8 cellular contexts compared by ENCODE assay signal in the genomic region with DNA sequence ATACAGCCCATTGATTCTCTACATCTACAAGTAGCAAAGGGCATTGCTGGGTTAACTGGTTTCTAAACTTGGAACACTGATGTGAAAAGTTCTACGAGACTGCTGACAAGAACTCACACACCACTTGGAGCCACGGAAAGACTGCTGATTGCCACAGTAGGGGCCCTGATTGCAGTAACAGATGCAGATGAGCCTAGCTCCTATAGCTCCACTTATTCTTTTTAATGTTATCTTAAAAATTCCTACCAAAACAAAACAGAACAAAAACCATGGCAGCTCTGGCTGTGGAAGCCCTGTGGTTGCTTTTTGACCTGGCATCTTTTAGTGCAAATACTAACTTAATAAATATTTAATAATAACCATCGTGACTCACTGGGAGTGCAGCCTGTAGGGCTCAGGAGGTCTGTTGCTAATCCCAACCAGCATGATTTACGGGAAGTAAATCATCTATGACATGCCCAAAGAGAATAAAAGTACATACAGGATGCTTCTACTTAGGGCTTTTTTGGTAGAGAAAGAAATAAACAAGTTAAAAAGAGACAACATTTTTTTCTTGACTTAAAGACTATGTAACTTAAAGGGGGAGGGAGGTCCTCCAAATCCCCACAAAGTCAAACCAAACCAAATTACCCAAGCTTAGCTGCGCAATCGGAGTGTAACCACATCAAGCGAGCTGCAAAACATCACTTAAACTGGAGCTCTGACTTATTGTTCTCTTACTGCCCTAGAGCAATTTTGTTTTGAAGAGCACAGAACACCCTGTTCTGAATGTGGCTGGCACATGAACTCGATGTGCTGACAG.
DNase-seq lines count a peak whose midpoint lies in the region; ATAC-seq, FAIRE-seq and TF ChIP-seq lines count a peak whose summit lies in the region.

No MANE protein-coding gene starts in this region.

- peak overlapping the region; percentile 77 to 81 for H3K27ac ChIP-seq in A549
- peak overlapping the region; percentile 84 to 98 for H3K27ac ChIP-seq in lung (ENCODE audit: low read depth in 1 of 2, low read length in 1 of 2)

- peaks cover 28% of the 10 kb centered on the region for H3K4me1 Mint-ChIP-seq in WTC11
- H3K4me1 Mint-ChIP-seq in dendritic cell treated with granulocyte-macrophage colony-stimulating factor and Interleukin-4, amounts not matched to agents 40 ng/mL and 50 ng/mL, for 4 days (ENCODE audit: low read depth) = peaks cover 41% of the 10 kb centered on the region

- no peak for TF ChIP-seq POLR2A in A549 (IDR thresholded peaks at IDR 0.05; ENCODE audit: low read length)

- WGBS in A549 (ENCODE audit: missing lambda C conversion rate) = 4% methylated on average over 8 of the region's 8 CpGs
- WGBS in lung, 2 donors = 9 to 16% methylated on average over 8 of the region's 8 CpGs

- H3K9me3 Mint-ChIP-seq in WTC11 = 0 out of 2 replicates have a peak, but pooled peaks cover 3% of the 10 kb centered on the region
- H3K9me3 Mint-ChIP-seq in dendritic cell treated with granulocyte-macrophage colony-stimulating factor and Interleukin-4, amounts not matched to agents 40 ng/mL and 50 ng/mL, for 4 days = no peaks in the 10 kb centered on the region

- no peaks in the 10 kb centered on the region for H3K27me3 ChIP-seq in lung (ENCODE audit: control insufficient read depth, insufficient read depth)

- H3K27ac Mint-ChIP-seq in WTC11 = peak overlapping the region; percentile 78
- H3K27ac Mint-ChIP-seq in dendritic cell treated with granulocyte-macrophage colony-stimulating factor and Interleukin-4, amounts not matched to agents 40 ng/mL and 50 ng/mL, for 4 days = no peak overlapping the region

- ATAC-seq in A549 = peak; percentile 87 to 89
- ATAC-seq in WTC11 = peak; percentile 78
- peak; percentile 73 for ATAC-seq in lung (ENCODE audit: insufficient read depth, low FRiP score)
- ATAC-seq in HG03280 (IDR thresholded peaks at IDR 0.05; ENCODE audit: unreplicated experiment) = no peak

- H3K4me1 ChIP-seq in A549 = peaks cover 47% of the 10 kb centered on the region
- H3K4me1 ChIP-seq in lung (ENCODE audit: control insufficient read depth in 2 of 2, insufficient read depth in 2 of 2, low read length in 2 of 2) = peaks cover 9 to 27% of the 10 kb centered on the region in 2 donors

- H3K9me3 ChIP-seq in A549 = no peaks in the 10 kb centered on the region
- H3K9me3 ChIP-seq in lung (ENCODE audit: control insufficient read depth in 2 of 2, insufficient read depth in 1 of 2, low read length in 1 of 2) = no peaks in the 10 kb centered on the region

- intact Hi-C loops in dendritic cell treated with granulocyte-macrophage colony-stimulating factor and Interleukin-4, amounts not matched to agents 40 ng/mL and 50 ng/mL, for 4 days (cut with micrococcal nuclease) = no loop called here

- H3K4me2 ChIP-seq in A549 = peak overlapping the region; percentile 90

- H3K4me3 Mint-ChIP-seq in WTC11 = no peak overlapping the region
- H3K4me3 Mint-ChIP-seq in dendritic cell treated with granulocyte-macrophage colony-stimulating factor and Interleukin-4, amounts not matched to agents 40 ng/mL and 50 ng/mL, for 4 days = peak overlapping the region; percentile 34

- peaks cover 8 to 12% of the 10 kb centered on the region in 2 donors for H3K36me3 ChIP-seq in lung (ENCODE audit: control insufficient read depth in 2 of 2, insufficient read depth in 2 of 2, low read length in 2 of 2)

- H3K27me3 Mint-ChIP-seq in WTC11 (ENCODE audit: low read depth) = no peaks in the 10 kb centered on the region
- no peaks in the 10 kb centered on the region for H3K27me3 Mint-ChIP-seq in dendritic cell treated with granulocyte-macrophage colony-stimulating factor and Interleukin-4, amounts not matched to agents 40 ng/mL and 50 ng/mL, for 4 days

- TF ChIP-seq EP300 in A549 (IDR thresholded peaks at IDR 0.05) = 0 out of 5 replicates have a peak, but pooled peaks of 1 of the 2 experiments have one; percentile 33

- CTCF ChIA-PET in A549 (lab: Yijun Ruan, JAX) (interaction anchor here (0.9 to 2.1 kb wide), 6 partner anchors 11 to 137 kb away, joined by 3 to 7 read pairs (median 5); no protein-coding TSS in a partner anchor), WTC11 (lab: Charles Lee) (interaction anchor here (0.6 to 3.8 kb wide), 10 partner anchors 10 to 162 kb away, joined by 3 to 17 read pairs (median 5); a partner anchor contains a TSS)

- FAIRE-seq in A549 (lab: Jason Lieb, UNC) = no peak

- 0 out of 2 replicates have a peak, but pooled peaks cover 4% of the 10 kb centered on the region for H3K36me3 Mint-ChIP-seq in WTC11
- peaks cover 33% of the 10 kb centered on the region for H3K36me3 Mint-ChIP-seq in dendritic cell treated with granulocyte-macrophage colony-stimulating factor and Interleukin-4, amounts not matched to agents 40 ng/mL and 50 ng/mL, for 4 days (ENCODE audit: low read depth)

- TF ChIP-seq CTCF in A549 (IDR thresholded peaks at IDR 0.05) = no peak
- TF ChIP-seq CTCF in WTC11 (IDR thresholded peaks at IDR 0.05) = no peak
- TF ChIP-seq CTCF in lung (IDR thresholded peaks at IDR 0.05; ENCODE audit: control extremely low read depth, extremely low read depth) = no peak

- TF ChIP-seq RAD21 in A549 (conservative IDR thresholded peaks at IDR 0.05 in 1 of 2, IDR thresholded peaks at IDR 0.05 in 1 of 2) = no peak

- peak; percentile 47 to 51 for DNase-seq in A549 (ENCODE audit: low read depth in 1 of 2, low spot score in 1 of 2)
- DNase-seq in HT1080 (ENCODE audit: low read depth) = peak; percentile 59
- DNase-seq in WTC11 (ENCODE audit: low spot score) = no peak
- DNase-seq in lung (ENCODE audit: low spot score) = peak; percentile 46
- peak; percentile 10 to 22 for DNase-seq in stimulated activated CD8-positive, alpha-beta memory T cell treated with anti-CD3 and anti-CD28 coated beads, Interleukin-15, amount 100 ng/mL, for 48 hours (ENCODE audit: low read depth in 2 of 2)
- DNase-seq in NCI-H446 (lab: John Stamatoyannopoulos, UW) = no peak

- POLR2A ChIA-PET in A549 (lab: Yijun Ruan, JAX) (no interaction called here), WTC11 (lab: Charles Lee) (no interaction called here)

- H3K4me3 ChIP-seq in A549 = peak overlapping the region; percentile 22; the same call in 2 of the 3 replicates
- H3K4me3 ChIP-seq in lung = no peak overlapping the region

TF ChIP-seq in A549, 52 proteins besides CTCF, POLR2A, EP300 and RAD21 (continues in another document):
- TF ChIP-seq, protein P1, sequence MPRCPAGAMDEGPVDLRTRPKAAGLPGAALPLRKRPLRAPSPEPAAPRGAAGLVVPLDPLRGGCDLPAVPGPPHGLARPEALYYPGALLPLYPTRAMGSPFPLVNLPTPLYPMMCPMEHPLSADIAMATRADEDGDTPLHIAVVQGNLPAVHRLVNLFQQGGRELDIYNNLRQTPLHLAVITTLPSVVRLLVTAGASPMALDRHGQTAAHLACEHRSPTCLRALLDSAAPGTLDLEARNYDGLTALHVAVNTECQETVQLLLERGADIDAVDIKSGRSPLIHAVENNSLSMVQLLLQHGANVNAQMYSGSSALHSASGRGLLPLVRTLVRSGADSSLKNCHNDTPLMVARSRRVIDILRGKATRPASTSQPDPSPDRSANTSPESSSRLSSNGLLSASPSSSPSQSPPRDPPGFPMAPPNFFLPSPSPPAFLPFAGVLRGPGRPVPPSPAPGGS (IDR thresholded peaks at IDR 0.05) = 0 out of 3 replicates have a peak, but pooled peaks have one; percentile 37
- TF ChIP-seq GATA3 (IDR thresholded peaks at IDR 0.05; ENCODE audit: borderline replicate concordance) = no peak
- no peak for TF ChIP-seq KDM5A (IDR thresholded peaks at IDR 0.05)
- TF ChIP-seq JUNB (IDR thresholded peaks at IDR 0.05) = 0 out of 2 replicates have a peak, but pooled peaks have one; percentile 44
- TF ChIP-seq CHD4 (IDR thresholded peaks at IDR 0.05; ENCODE audit: borderline replicate concordance) = no peak
- no peak for TF ChIP-seq HOXA7 (CRISPR knock-in tag; IDR thresholded peaks at IDR 0.05)
- no peak for TF ChIP-seq CBX2 (IDR thresholded peaks at IDR 0.05; ENCODE audit: borderline replicate concordance, low read depth)
- no peak for TF ChIP-seq HOXB5 (CRISPR knock-in tag; IDR thresholded peaks at IDR 0.05)
- no peak for TF ChIP-seq FOSL2 (IDR thresholded peaks at IDR 0.05)
- peak; percentile 48 for TF ChIP-seq FOSL2 (CRISPR knock-in tag; IDR thresholded peaks at IDR 0.05)
- TF ChIP-seq MAFK (IDR thresholded peaks at IDR 0.05; ENCODE audit: partially characterized antibody) = no peak
- TF ChIP-seq HEYL (CRISPR knock-in tag; IDR thresholded peaks at IDR 0.05) = no peak
- no peak for TF ChIP-seq HOXB13 (CRISPR knock-in tag; IDR thresholded peaks at IDR 0.05; ENCODE audit: low read depth)
- no peak for TF ChIP-seq CHD2 (IDR thresholded peaks at IDR 0.05; ENCODE audit: low read length, partially characterized antibody)

TF ChIP-seq in WTC11, 78 proteins besides CTCF, POLR2A, EP300 and RAD21:
- TF ChIP-seq NFATC4 (CRISPR knock-in tag; IDR thresholded peaks at IDR 0.05) (no peak), GABPB1 (CRISPR knock-in tag; IDR thresholded peaks at IDR 0.05) (peak; percentile 66; the same call in 1 of the 2 replicates)

Comparison
In these comparisons a context has a peak if more than half of its experiments do, and no peak if none do; other contexts are left out.
1. DNase-seq: peak in A549 (2 of 2), HT1080 (single experiment), lung (single experiment) and stimulated activated CD8-positive, alpha-beta memory T cell treated with anti-CD3 and anti-CD28 coated beads, Interleukin-15, amount 100 ng/mL, for 48 hours (2 of 2); none in WTC11 (single experiment) and NCI-H446 (0 of 2).